In the genomic region with DNA sequence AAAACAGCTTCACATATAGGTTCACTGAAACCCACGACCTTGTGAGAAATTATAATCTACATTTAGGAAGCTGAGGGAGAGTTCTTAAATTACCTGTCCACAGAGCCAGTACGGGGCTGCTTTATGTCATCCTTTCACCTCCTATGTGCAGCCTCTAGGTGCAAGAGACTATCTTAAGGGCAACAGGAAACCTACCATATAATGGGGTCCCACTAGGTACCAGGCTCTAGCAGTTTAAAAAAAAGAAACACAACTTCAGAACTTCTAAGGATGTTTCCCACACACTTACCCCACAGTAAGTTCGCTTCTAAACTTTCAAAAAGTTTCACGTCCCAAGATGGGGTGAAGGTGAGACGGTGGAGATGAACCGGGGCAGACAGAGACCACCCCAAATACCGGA, we compare ENCODE assay signal across 8 cellular contexts. TPM values are rescaled to one million over a fixed set of nuclear protein-coding genes. Genes with fewer than 3 reads are reported as not detected.
DNase-seq lines count a peak whose midpoint lies in the region; ATAC-seq and TF ChIP-seq lines count a peak whose summit lies in the region.

No MANE protein-coding gene starts in this region.

- H4K20me1 ChIP-seq in HCT116 (ENCODE audit: insufficient read depth) = no peaks in the 10 kb centered on the region; the same call in 1 of the 2 replicates

- H3K9me3 Mint-ChIP-seq in WTC11 = peaks cover 7% of the 10 kb centered on the region

- CTCF ChIA-PET in HCT116 (lab: Charles Lee) (no interaction called here), WTC11 (lab: Charles Lee) (interaction anchor here (1.2 kb wide), 1 partner anchor 96 kb away, joined by 3 read pairs; no protein-coding TSS in a partner anchor)

- TF ChIP-seq POLR2A in HCT116 (IDR thresholded peaks at IDR 0.05; ENCODE audit: borderline replicate concordance, extremely low read depth, insufficient read depth, insufficient read length) = no peak

- peaks cover 21% of the 10 kb centered on the region for H3K4me1 Mint-ChIP-seq in WTC11

- peak overlapping the region; percentile 81 for H3K4me3 Mint-ChIP-seq in WTC11

- no peaks in the 10 kb centered on the region for H3K79me2 ChIP-seq in HCT116 (ENCODE audit: insufficient read depth, low read length)

- intact Hi-C loops in HCT116 (cut with micrococcal nuclease) = no loop called here

- peak overlapping the region; percentile 97 for H3K4me2 ChIP-seq in HCT116 (ENCODE audit: low read length)

- DNase-seq in GM10266 (ENCODE audit: extremely low spot score) = peak; percentile 36
- DNase-seq in HCT116 (ENCODE audit: low read depth, low spot score) = no peak
- no peak for DNase-seq in WTC11 (ENCODE audit: low spot score)
- no peak for DNase-seq in NCI-H2107 (lab: John Stamatoyannopoulos, UW)
- DNase-seq in retina = no peak
- no peak for DNase-seq in MV-4-11 (lab: John Stamatoyannopoulos, UW)

- no TSS peak for BruUV-seq in HCT116 (replicated peaks; lab: Mats Ljungman, UMichigan)

- H3K27ac Mint-ChIP-seq in WTC11 = no peak overlapping the region

- no peaks in the 10 kb centered on the region for H3K27me3 ChIP-seq in HCT116 (ENCODE audit: insufficient read depth, low read length)
- no peaks in the 10 kb centered on the region for H3K27me3 ChIP-seq in thymus (ENCODE audit: control insufficient read depth, insufficient read depth)

- H3K27ac ChIP-seq in HCT116 (ENCODE audit: low read depth, low read length) = peak overlapping the region; percentile 27; the same call in 1 of the 2 replicates
- H3K27ac ChIP-seq in thymus (ENCODE audit: low read depth) = no peak overlapping the region

- 9% methylated on average over 7 of the region's 7 CpGs for WGBS in thymus

- TF ChIP-seq RAD21 in HCT116 (IDR thresholded peaks at IDR 0.05; ENCODE audit: low read depth) = no peak

- H3K36me3 ChIP-seq in HCT116 (ENCODE audit: control insufficient read depth in 1 of 2, insufficient read depth in 2 of 2, low read length in 2 of 2) (no peaks in the 10 kb centered on the region), thymus (ENCODE audit: control insufficient read depth, insufficient read depth) (no peaks in the 10 kb centered on the region)

- H3K9ac ChIP-seq in HCT116 (ENCODE audit: low read length) = peak overlapping the region; percentile 83

- H3K36me3 Mint-ChIP-seq in WTC11 = no peaks in the 10 kb centered on the region

- RAD21 ChIA-PET in HCT116 (lab: Charles Lee; ENCODE audit: low non-redundant PET in 1 of 2, low total read pairs in 2 of 2, uncharacterized antibody in 2 of 2, unreplicated experiment in 2 of 2) = no interaction called here

- H2AFZ ChIP-seq in HCT116 (ENCODE audit: low read depth, low read length, poor library complexity, severe bottlenecking) = peak overlapping the region; percentile 97

- H3K27me3 Mint-ChIP-seq in WTC11 (ENCODE audit: low read depth) = no peaks in the 10 kb centered on the region; the same call in 1 of the 2 replicates

- no peaks in the 10 kb centered on the region for H3K9me2 ChIP-seq in HCT116 (ENCODE audit: insufficient read depth)

- TF ChIP-seq CTCF in GM10266 (IDR thresholded peaks at IDR 0.05; ENCODE audit: control insufficient read depth, insufficient read depth, low read depth, missing control alignments) (no peak), HCT116 (IDR thresholded peaks at IDR 0.05 in 2 of 3, conservative IDR thresholded peaks at IDR 0.05 in 1 of 3; ENCODE audit: borderline replicate concordance in 1 of 3, insufficient read depth in 1 of 3, low read depth in 2 of 3, low read length in 2 of 3) (no peak), WTC11 (IDR thresholded peaks at IDR 0.05) (no peak)

- H3K4me1 ChIP-seq in HCT116 (ENCODE audit: control insufficient read depth in 1 of 2, insufficient read depth in 2 of 2, low read length in 2 of 2) (peaks cover 6 to 19% of the 10 kb centered on the region in 2 experiments; a peak in 3 of 4 replicates), thymus (ENCODE audit: control insufficient read depth, insufficient read depth, low read length) (peaks cover 4% of the 10 kb centered on the region)

- ATAC-seq in HCT116 = peak; percentile 39
- peak; percentile 30 for ATAC-seq in WTC11

- H3K9me3 ChIP-seq in HCT116 (ENCODE audit: control insufficient read depth in 1 of 2, insufficient read depth in 1 of 2, low read depth in 1 of 2, low read length in 2 of 2) (no peaks in the 10 kb centered on the region), iPS-18c (ENCODE audit: control insufficient read depth, insufficient read depth, low read length) (no peaks in the 10 kb centered on the region), thymus (ENCODE audit: control insufficient read depth) (no peaks in the 10 kb centered on the region)

- H3K4me3 ChIP-seq in HCT116 (replicated peaks in 1 of 2; ENCODE audit: low read depth in 1 of 2, low read length in 2 of 2) (peak overlapping the region; percentile 68 to 76), iPS-18c (ENCODE audit: insufficient read depth, low read depth, low read length) (peak overlapping the region; percentile 91), thymus (ENCODE audit: low read length) (peak overlapping the region; percentile 82)

- POLR2A ChIA-PET in HCT116 (lab: Charles Lee) (no interaction called here), WTC11 (lab: Charles Lee) (no interaction called here)

TF ChIP-seq in HCT116, 20 proteins besides CTCF, POLR2A, EP300 and RAD21:
- TF ChIP-seq, protein P1, sequence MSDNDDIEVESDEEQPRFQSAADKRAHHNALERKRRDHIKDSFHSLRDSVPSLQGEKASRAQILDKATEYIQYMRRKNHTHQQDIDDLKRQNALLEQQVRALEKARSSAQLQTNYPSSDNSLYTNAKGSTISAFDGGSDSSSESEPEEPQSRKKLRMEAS (IDR thresholded peaks at IDR 0.05) = no peak

TF ChIP-seq in WTC11, 78 proteins besides CTCF, POLR2A, EP300 and RAD21:
- TF ChIP-seq TEAD4 (CRISPR knock-in tag; IDR thresholded peaks at IDR 0.05) = no peak
- TF ChIP-seq SMAD4 (CRISPR knock-in tag; IDR thresholded peaks at IDR 0.05) = no peak
- 0 out of 2 replicates have a peak, but pooled peaks have one; percentile 6 for TF ChIP-seq TP53 (CRISPR knock-in tag; IDR thresholded peaks at IDR 0.05)

RNA-seq across cellular contexts. Expression of a gene that starts 0.6 kb away (rescaled TPM):
- total RNA-seq in HCT116 (2021; ENCODE audit: unreplicated experiment) (10.9 TPM), WTC11 (2021) (13.2 to 16.7 TPM (median 13.3 TPM) in 3 replicates)
- polyA plus RNA-seq in HCT116 (2012) = 3.7 and 5.7 TPM in 2 replicates
- polyA plus RNA-seq in thymus = 13.3 TPM
